In genomic region chr17:60390881-60391418, GRCh38 we compare ENCODE assay signal across 1 cellular context.
TF ChIP-seq lines count a peak whose summit lies in the region.

No MANE protein-coding gene starts in this region.

TF ChIP-seq in GM12878, 131 proteins besides CTCF, POLR2A, EP300 and RAD21 (continued from another document):
- TF ChIP-seq SREBF1 (IDR thresholded peaks at IDR 0.05; ENCODE audit: low read length), result no peak
- TF ChIP-seq ESRRA (IDR thresholded peaks at IDR 0.05; ENCODE audit: low read length), result no peak
